Comparison of ENCODE assay signal across 18 cellular contexts in the genomic region with DNA sequence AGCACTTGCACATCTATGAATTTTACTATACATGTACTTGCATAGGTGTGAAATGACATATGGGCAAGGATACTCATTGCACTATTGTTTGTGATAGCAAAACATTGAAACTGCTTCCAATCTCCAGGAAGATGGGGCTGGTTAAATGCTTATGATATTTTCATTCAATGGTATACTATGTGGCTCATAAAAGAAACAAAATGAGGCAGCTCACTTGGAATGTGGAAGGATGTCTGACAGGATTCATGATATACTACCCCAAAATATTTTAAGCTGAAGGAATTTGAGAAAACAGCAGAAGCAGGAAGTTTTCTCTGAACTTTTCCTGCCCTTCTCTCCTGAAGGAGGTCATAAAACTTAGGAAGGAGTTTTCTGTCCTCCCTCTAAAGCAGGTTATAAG.
A peak's percentile ranks its signal among the peaks of the same experiment; 100 is the strongest.
DNase-seq lines count a peak whose midpoint lies in the region; ATAC-seq and TF ChIP-seq lines count a peak whose summit lies in the region.
"Had no signal": no experiment of that assay in that cellular context is flagged by ENCODE, and none has a peak within 500 bp of the region (broad histone marks: within the 10 kb centered on the region; RNA-seq: fewer than 3 reads in every experiment).

No MANE protein-coding gene starts in this region.

- no peak for ATAC-seq in activated T-cell treated with anti-CD3 and anti-CD28 coated beads, Interleukin-2, amount 50 U/mL, for 4 hours
- ATAC-seq in GM23338 = no peak
- ATAC-seq: heart left ventricle had no signal

- no peak overlapping the region for H3K27ac ChIP-seq in GM23338 (ENCODE audit: low read depth)
- H3K27ac ChIP-seq: cardiac muscle cell, heart left ventricle, thyroid gland had no signal

- H3K27ac Mint-ChIP-seq in HFFc6 (peak overlapping the region; percentile 81), GM23338 (no peak overlapping the region)
- H3K27ac Mint-ChIP-seq: activated naive CD4-positive, alpha-beta T cell treated with anti-CD3 and anti-CD28 coated beads, Interleukin-2, amount 50 U/mL, for 72 hours had no signal

- no peaks in the 10 kb centered on the region for H4K20me1 ChIP-seq in GM23338 (replicated peaks; ENCODE audit: insufficient read depth)

- DNase-seq in HFFc6 (peak; percentile 66), amniotic epithelial cell (ENCODE audit: low read depth) (peak; percentile 60), fibroblast of the aortic adventitia (ENCODE audit: low read depth) (peak; percentile 47), stromal cell of bone marrow (ENCODE audit: low read depth) (peak; percentile 31), GM23338 (ENCODE audit: low spot score) (no peak), SKM-1 (lab: John Stamatoyannopoulos, UW; ENCODE audit: unreplicated experiment) (no peak)
- no peak for DNase-seq in activated T-cell treated with anti-CD3 and anti-CD28 coated beads, Interleukin-2, amount 50 U/mL, for 4 hours
- DNase-seq: activated CD4-positive, alpha-beta T cell treated with anti-CD3 and anti-CD28 coated beads, Interleukin-2, amount 50 U/mL, for 1 hour; activated T-cell treated with anti-CD3 and anti-CD28 coated beads for 4 hours; DMS53; heart left ventricle; islet precursor cell; NCI-H1930; NCI-H524 treated with DMSO at 0.1 percent for 48 hours; stimulated activated CD4-positive, alpha-beta T cell treated with anti-CD3 and anti-CD28 coated beads, Interleukin-4, amount 100 ng/mL, for 4 hours; thyroid gland had no signal

- H3K4me1 Mint-ChIP-seq in HFFc6 (ENCODE audit: low read depth) (peaks cover 39% of the 10 kb centered on the region), GM23338 (peaks cover 8% of the 10 kb centered on the region)
- peaks cover 14% of the 10 kb centered on the region for H3K4me1 Mint-ChIP-seq in activated T-cell treated with anti-CD3 and anti-CD28 coated beads, Interleukin-2, amount 50 U/mL, for 4 hours (ENCODE audit: low read depth)

- peak overlapping the region; percentile 3; the same call in 1 of the 2 replicates for H3K4me3 Mint-ChIP-seq in HFFc6
- no peak overlapping the region for H3K4me3 Mint-ChIP-seq in activated T-cell treated with anti-CD3 and anti-CD28 coated beads, Interleukin-2, amount 50 U/mL, for 4 hours
- no peak overlapping the region for H3K4me3 Mint-ChIP-seq in GM23338

- H3K27me3 ChIP-seq in GM23338 (ENCODE audit: insufficient read depth) = no peaks in the 10 kb centered on the region
- H3K27me3 ChIP-seq: cardiac muscle cell, heart left ventricle, thyroid gland had no signal

- no peak for TF ChIP-seq CTCF in HFFc6 (IDR thresholded peaks at IDR 0.05)
- no peak for TF ChIP-seq CTCF in fibroblast of the aortic adventitia (IDR thresholded peaks at IDR 0.05; ENCODE audit: insufficient read depth, low read length)
- TF ChIP-seq CTCF in GM23338 (conservative IDR thresholded peaks at IDR 0.05; ENCODE audit: low read depth in 2 of 2) = no peak

- no peak overlapping the region for H3K4me2 ChIP-seq in GM23338

- H3K4me1 ChIP-seq in GM23338 (ENCODE audit: insufficient read depth) = peaks cover 5% of the 10 kb centered on the region; the same call in 1 of the 2 replicates
- H3K4me1 ChIP-seq: thyroid gland had no signal

- H3K36me3 Mint-ChIP-seq in HFFc6 (ENCODE audit: low read depth) (no peaks in the 10 kb centered on the region), GM23338 (ENCODE audit: low read depth) (no peaks in the 10 kb centered on the region)
- H3K36me3 Mint-ChIP-seq in activated T-cell treated with anti-CD3 and anti-CD28 coated beads, Interleukin-2, amount 50 U/mL, for 4 hours (ENCODE audit: insufficient read depth) = no peaks in the 10 kb centered on the region
- H3K36me3 Mint-ChIP-seq: activated naive CD4-positive, alpha-beta T cell treated with anti-CD3 and anti-CD28 coated beads, Interleukin-2, amount 50 U/mL, for 72 hours had no signal

- no peak overlapping the region for H2AFZ ChIP-seq in GM23338

- no peak overlapping the region for H3K4me3 ChIP-seq in fibroblast of the aortic adventitia (ENCODE audit: low read depth, low read length)
- no peak overlapping the region for H3K4me3 ChIP-seq in GM23338
- H3K4me3 ChIP-seq: cardiac muscle cell, heart left ventricle, thyroid gland had no signal

- H3K9me2 ChIP-seq in GM23338 (ENCODE audit: insufficient read depth) = no peaks in the 10 kb centered on the region

- H3K79me2 ChIP-seq in GM23338 (replicated peaks; ENCODE audit: insufficient read depth) = no peaks in the 10 kb centered on the region

- no peaks in the 10 kb centered on the region for H3K9me3 Mint-ChIP-seq in HFFc6
- H3K9me3 Mint-ChIP-seq in activated T-cell treated with anti-CD3 and anti-CD28 coated beads, Interleukin-2, amount 50 U/mL, for 4 hours = no peaks in the 10 kb centered on the region
- H3K9me3 Mint-ChIP-seq in GM23338 = peaks cover 3% of the 10 kb centered on the region; the same call in 1 of the 3 replicates
- H3K9me3 Mint-ChIP-seq: activated naive CD4-positive, alpha-beta T cell treated with anti-CD3 and anti-CD28 coated beads, Interleukin-2, amount 50 U/mL, for 72 hours had no signal

- no peaks in the 10 kb centered on the region; the same call in 1 of the 2 replicates for H3K27me3 Mint-ChIP-seq in HFFc6 (ENCODE audit: insufficient read depth)
- H3K27me3 Mint-ChIP-seq in activated T-cell treated with anti-CD3 and anti-CD28 coated beads, Interleukin-2, amount 50 U/mL, for 4 hours (ENCODE audit: low read depth) = no peaks in the 10 kb centered on the region
- H3K27me3 Mint-ChIP-seq in GM23338 (ENCODE audit: insufficient read depth, low read depth, poor library complexity) = no peaks in the 10 kb centered on the region

- no peaks in the 10 kb centered on the region for H3F3A ChIP-seq in GM23338 (replicated peaks; ENCODE audit: low read depth)

- H3K36me3 ChIP-seq in GM23338 (ENCODE audit: insufficient read depth) = no peaks in the 10 kb centered on the region
- H3K36me3 ChIP-seq: cardiac muscle cell, heart left ventricle, thyroid gland had no signal

TF ChIP-seq in GM23338, 12 proteins besides CTCF, POLR2A, EP300 and RAD21:
- TF ChIP-seq JUNB (IDR thresholded peaks at IDR 0.05; ENCODE audit: unreplicated experiment) (no peak), CREB1 (CRISPR knock-in tag; IDR thresholded peaks at IDR 0.05; ENCODE audit: low read depth) (no peak), STAT1 (IDR thresholded peaks at IDR 0.05; ENCODE audit: unreplicated experiment) (no peak), EZH2 (IDR thresholded peaks at IDR 0.05; ENCODE audit: low read depth, unreplicated experiment) (no peak)

Comparison
In these comparisons a context has a peak if more than half of its experiments do, and no peak if none do; other contexts are left out.
1. DNase-seq: peak in HFFc6 (single experiment), amniotic epithelial cell (single experiment), fibroblast of the aortic adventitia (single experiment) and stromal cell of bone marrow (single experiment); none in activated T-cell treated with anti-CD3 and anti-CD28 coated beads, Interleukin-2, amount 50 U/mL, for 4 hours (single experiment), GM23338 (single experiment) and SKM-1 (single experiment).